In genomic region chr7:30162622-30163124, GRCh38 we compare ENCODE assay signal across 8 cellular contexts. TPM values are rescaled to one million over a fixed set of nuclear protein-coding genes. Genes with fewer than 3 reads are reported as not detected.
DNase-seq lines count a peak whose midpoint lies in the region; ATAC-seq and TF ChIP-seq lines count a peak whose summit lies in the region.

No MANE protein-coding gene starts in this region.

- no peak; the same call in 1 of the 2 replicates for TF ChIP-seq CTCF in SK-N-SH (IDR thresholded peaks at IDR 0.05)
- no peak for TF ChIP-seq CTCF in fibroblast of villous mesenchyme (IDR thresholded peaks at IDR 0.05; ENCODE audit: insufficient read depth, low read depth, low read length)
- TF ChIP-seq CTCF in lower leg skin (IDR thresholded peaks at IDR 0.05): no peak

- H3K4me1 ChIP-seq in SK-N-SH (ENCODE audit: control insufficient read depth in 1 of 2, insufficient read depth in 2 of 2, low read depth in 1 of 2, low read length in 1 of 2): peaks cover 9 to 11% of the 10 kb centered on the region in 2 experiments

- H3K9me3 ChIP-seq in SK-N-SH: no peaks in the 10 kb centered on the region

- no peak for TF ChIP-seq RAD21 in SK-N-SH (IDR thresholded peaks at IDR 0.05; ENCODE audit: low read length)

- peak overlapping the region; percentile 77; the same call in 1 of the 2 replicates for H2AFZ ChIP-seq in SK-N-SH (ENCODE audit: low read depth)

- no peaks in the 10 kb centered on the region for H3K79me2 ChIP-seq in SK-N-SH (ENCODE audit: insufficient read depth)

- no peaks in the 10 kb centered on the region for H3K27me3 ChIP-seq in SK-N-SH (ENCODE audit: insufficient read depth)

- intact Hi-C loops in lower leg skin (cut with DNase I; ENCODE audit: low total_unique reads): no loop called here

- peaks cover 9% of the 10 kb centered on the region for H3F3A ChIP-seq in SK-N-SH (replicated peaks; ENCODE audit: insufficient read depth)

- ATAC-seq in GM18517 (IDR thresholded peaks at IDR 0.05; ENCODE audit: unreplicated experiment) (peak; percentile 34), HG03571 (IDR thresholded peaks at IDR 0.05; ENCODE audit: unreplicated experiment) (peak; percentile 29), GM21390 (IDR thresholded peaks at IDR 0.05; ENCODE audit: unreplicated experiment) (no peak)

- CTCF ChIA-PET in SK-N-SH (lab: Yijun Ruan, JAX): interaction anchor here (1.0 to 2.5 kb wide), 4 partner anchors 113 to 401 kb away, joined by 3 to 31 read pairs (median 4); no protein-coding TSS in a partner anchor

- H3K4me3 ChIP-seq in SK-N-SH (ENCODE audit: low read depth in 2 of 2, low read length in 1 of 2) (peak overlapping the region; percentile 5 to 35; a peak in 2 of 4 replicates), fibroblast of villous mesenchyme (ENCODE audit: low read depth, low read length) (no peak overlapping the region), lower leg skin (ENCODE audit: low read depth, poor library complexity, severe bottlenecking) (no peak overlapping the region)

- 48% methylated on average over 5 of the region's 5 CpGs for WGBS in SK-N-SH (ENCODE audit: low lambda C conversion rate)
- WGBS in lower leg skin, 2 donors: 66 to 68% methylated on average over 5 of the region's 5 CpGs

- H3K9ac ChIP-seq in SK-N-SH: peak overlapping the region; percentile 54

- H3K36me3 ChIP-seq in SK-N-SH (replicated peaks in 1 of 2; ENCODE audit: control insufficient read depth in 1 of 2, insufficient read depth in 2 of 2, low read length in 1 of 2): peaks cover 0 to 4% of the 10 kb centered on the region in 2 experiments

- no peaks in the 10 kb centered on the region for H4K20me1 ChIP-seq in SK-N-SH (ENCODE audit: insufficient read depth)

- no peak for TF ChIP-seq EP300 in SK-N-SH (IDR thresholded peaks at IDR 0.05; ENCODE audit: borderline replicate concordance in 1 of 2, low read depth in 1 of 2, low read length in 1 of 2)

- peak overlapping the region; percentile 73 for H3K4me2 ChIP-seq in SK-N-SH

- TF ChIP-seq POLR2A in lower leg skin (IDR thresholded peaks at IDR 0.05): no peak

- POLR2A ChIA-PET in SK-N-SH (lab: Yijun Ruan, JAX): no interaction called here

- H3K9me2 ChIP-seq in SK-N-SH: no peaks in the 10 kb centered on the region

- H3K27ac ChIP-seq in SK-N-SH (ENCODE audit: low read depth in 2 of 2, low read length in 1 of 2): peak overlapping the region in 1 of 2 experiments; percentile 77; a peak in 3 of 4 replicates

- DNase-seq in SK-N-SH (no peak), fibroblast of villous mesenchyme (ENCODE audit: low read depth) (peak; percentile 25), stromal cell of bone marrow (ENCODE audit: low read depth) (peak; percentile 51), lower leg skin (ENCODE audit: low spot score in 2 of 2) (no peak), cerebellum (ENCODE audit: low spot score) (no peak)

TF ChIP-seq in SK-N-SH, 30 proteins besides CTCF, POLR2A, EP300 and RAD21:
- TF ChIP-seq PBX3 (IDR thresholded peaks at IDR 0.05): peak; percentile 77
- TF ChIP-seq RCOR1 (IDR thresholded peaks at IDR 0.05; ENCODE audit: low read length): no peak
- TF ChIP-seq, protein P1, sequence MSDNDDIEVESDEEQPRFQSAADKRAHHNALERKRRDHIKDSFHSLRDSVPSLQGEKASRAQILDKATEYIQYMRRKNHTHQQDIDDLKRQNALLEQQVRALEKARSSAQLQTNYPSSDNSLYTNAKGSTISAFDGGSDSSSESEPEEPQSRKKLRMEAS (IDR thresholded peaks at IDR 0.05; ENCODE audit: low read depth): peak; percentile 44
- TF ChIP-seq USF1 (IDR thresholded peaks at IDR 0.05; ENCODE audit: borderline replicate concordance, low read depth): no peak
- TF ChIP-seq POLR2AphosphoS5 (IDR thresholded peaks at IDR 0.05; ENCODE audit: low read depth, low read length): peak; percentile 63
- TF ChIP-seq YY1 (IDR thresholded peaks at IDR 0.05; ENCODE audit: low read depth): no peak
- no peak for TF ChIP-seq FOXJ3 (CRISPR knock-in tag; IDR thresholded peaks at IDR 0.05)
- no peak for TF ChIP-seq CHD2 (IDR thresholded peaks at IDR 0.05; ENCODE audit: low read length, partially characterized antibody)
- TF ChIP-seq TCF12 (IDR thresholded peaks at IDR 0.05): peak; percentile 34; the same call in 1 of the 2 replicates
- TF ChIP-seq NFIC (IDR thresholded peaks at IDR 0.05; ENCODE audit: borderline replicate concordance): no peak
- peak; percentile 68 for TF ChIP-seq JUND (IDR thresholded peaks at IDR 0.05)
- TF ChIP-seq FOSL2 (IDR thresholded peaks at IDR 0.05; ENCODE audit: borderline replicate concordance, low read depth): peak; percentile 78
- no peak for TF ChIP-seq RXRA (IDR thresholded peaks at IDR 0.05; ENCODE audit: borderline replicate concordance, low read depth)
- 0 out of 2 replicates have a peak, but pooled peaks have one; percentile 3 for TF ChIP-seq SMC3 (IDR thresholded peaks at IDR 0.05; ENCODE audit: low read depth, low read length)
- no peak for TF ChIP-seq GABPA (IDR thresholded peaks at IDR 0.05; ENCODE audit: low read depth)
- TF ChIP-seq GATA2 (CRISPR knock-in tag; IDR thresholded peaks at IDR 0.05): no peak
- peak; percentile 39; the same call in 1 of the 2 replicates for TF ChIP-seq TAF1 (IDR thresholded peaks at IDR 0.05; ENCODE audit: borderline replicate concordance, low read depth, low read length)

RNA-seq across cellular contexts. Expression of gene MTURN, which starts 27.9 kb away (rescaled TPM):
- polyA plus RNA-seq in SK-N-SH (2012; rRNA removed): 9.0 and 12.9 TPM in 2 replicates
- polyA plus RNA-seq in SK-N-SH (2012; cell fraction: cytosol; rRNA removed): 10.5 and 10.6 TPM in 2 replicates
- 17.0 and 25.3 TPM in 2 replicates for polyA plus RNA-seq in SK-N-SH (2012; cell fraction: nucleus; rRNA removed)
- total RNA-seq in fibroblast of villous mesenchyme: 2.6 and 4.5 TPM in 2 replicates
- total RNA-seq in lower leg skin: 10 to 100 TPM; 36.9 to 59.7 (median 45.6) TPM
- total RNA-seq in cerebellum: 137 TPM

Comparison
In these comparisons a context has a peak if more than half of its experiments do, and no peak if none do; other contexts are left out.
1. DNase-seq: peak in fibroblast of villous mesenchyme (single experiment) and stromal cell of bone marrow (single experiment); none in SK-N-SH (single experiment), lower leg skin (0 of 2) and cerebellum (single experiment).
2. H3K4me3 ChIP-seq: peak in SK-N-SH (2 of 2); none in fibroblast of villous mesenchyme (single experiment) and lower leg skin (single experiment).